Comparison of ENCODE assay signal across 21 cellular contexts in genomic region chr10:60182691-60183090, GRCh38.
DNase-seq lines count a peak whose midpoint lies in the region; ATAC-seq, FAIRE-seq and TF ChIP-seq lines count a peak whose summit lies in the region.
"Had no signal": no experiment of that assay in that cellular context is flagged by ENCODE, and none has a peak within 500 bp of the region (broad histone marks: within the 10 kb centered on the region; RNA-seq: fewer than 3 reads in every experiment).

No MANE protein-coding gene starts in this region.

- H3K27me3 ChIP-seq in K562 (ENCODE audit: control insufficient read depth in 2 of 2, insufficient read depth in 2 of 2, low read length in 2 of 2), result no peaks in the 10 kb centered on the region
- H3K27me3 ChIP-seq in thoracic aorta (replicated peaks; ENCODE audit: insufficient read depth), result no peaks in the 10 kb centered on the region
- H3K27me3 ChIP-seq: colonic mucosa, left lung, SJCRH30 had no signal

- TF ChIP-seq EP300 in K562 (IDR thresholded peaks at IDR 0.05; ENCODE audit: low read length), result no peak

- H3K36me3 ChIP-seq in HEK293 (ENCODE audit: control insufficient read depth in 2 of 2, insufficient read depth in 1 of 2, low read length in 2 of 2), result no peaks in the 10 kb centered on the region
- no peaks in the 10 kb centered on the region; the same call in 2 of the 3 replicates for H3K36me3 ChIP-seq in K562 (ENCODE audit: control insufficient read depth, insufficient read depth, low read length)
- no peaks in the 10 kb centered on the region for H3K36me3 ChIP-seq in thoracic aorta
- H3K36me3 ChIP-seq: colonic mucosa, left lung, SJCRH30 had no signal

- WGBS in K562 (ENCODE audit: insufficient coverage, low coverage, missing lambda C conversion rate), result 80% methylated on average over 1 of the region's 1 CpG

- no TSS peak for BruUV-seq in K562 (replicated peaks; lab: Mats Ljungman, UMichigan)

- no peak for TF ChIP-seq POLR2A in K562 (conservative IDR thresholded peaks at IDR 0.05)

- H4K20me1 ChIP-seq in K562 (replicated peaks; ENCODE audit: control insufficient read depth, insufficient read depth, low read length), result no peaks in the 10 kb centered on the region

- FAIRE-seq in K562 (lab: Jason Lieb, UNC), result no peak

- H3K9me3 ChIP-seq in HEK293 (ENCODE audit: control insufficient read depth, insufficient read depth, low read depth, low read length) (no peaks in the 10 kb centered on the region), K562 (replicated peaks; ENCODE audit: control insufficient read depth, insufficient read depth, low read depth, low read length) (no peaks in the 10 kb centered on the region), thoracic aorta (no peaks in the 10 kb centered on the region)
- H3K9me3 ChIP-seq: colonic mucosa, left lung, psoas muscle, SJCRH30 had no signal

- POLR2A ChIA-PET in HEK293 (lab: Yijun Ruan, JAX) (no interaction called here), K562 (lab: Yijun Ruan, JAX) (interaction anchor here (1.0 kb wide), 1 partner anchor 15 kb away, joined by 3 read pairs; no protein-coding TSS in a partner anchor)

- H2AFZ ChIP-seq in K562 (ENCODE audit: low read depth, low read length), result no peak overlapping the region

- H3K79me2 ChIP-seq in K562 (ENCODE audit: control insufficient read depth, insufficient read depth, low read length), result no peaks in the 10 kb centered on the region

- H3K4me2 ChIP-seq in K562 (ENCODE audit: insufficient read depth, low read length), result no peak overlapping the region

- peaks cover under 1% of the 10 kb centered on the region; the same call in 1 of the 2 replicates for H3K4me1 ChIP-seq in HEK293 (ENCODE audit: control insufficient read depth, insufficient read depth, low read length)
- no peaks in the 10 kb centered on the region for H3K4me1 ChIP-seq in K562 (replicated peaks in 1 of 2; ENCODE audit: control insufficient read depth in 2 of 2, insufficient read depth in 2 of 2, low read length in 2 of 2)
- peaks cover 16 to 29% of the 10 kb centered on the region in 2 donors for H3K4me1 ChIP-seq in thoracic aorta (ENCODE audit: control insufficient read depth in 1 of 2, low read depth in 2 of 2)
- H3K4me1 ChIP-seq: colonic mucosa, left lung, SJCRH30 had no signal

- no peak overlapping the region for H3K27ac ChIP-seq in HEK293 (ENCODE audit: extremely low read depth, low read depth, low read length)
- no peak overlapping the region for H3K27ac ChIP-seq in K562 (ENCODE audit: extremely low read depth, low read depth, low read length)
- H3K27ac ChIP-seq in thoracic aorta, result peak overlapping the region; percentile 64 to 71
- H3K27ac ChIP-seq in caudate nucleus (ENCODE audit: low read depth, low read length), result no peak overlapping the region
- H3K27ac ChIP-seq: colonic mucosa, HL-60, left lung, psoas muscle, SJCRH30 had no signal

- intact Hi-C loops in K562 (cut with micrococcal nuclease), result no loop called here

- ATAC-seq in K562 (peak; percentile 20; the same call in 1 of the 3 replicates), thoracic aorta (ENCODE audit: insufficient number of reproducible peaks, low FRiP score, low read depth) (no peak), GM18870 (IDR thresholded peaks at IDR 0.05; ENCODE audit: unreplicated experiment) (no peak)
- ATAC-seq: esophagus mucosa, left lung, psoas muscle had no signal

- no peaks in the 10 kb centered on the region for H3K9me1 ChIP-seq in K562 (ENCODE audit: control insufficient read depth, insufficient read depth, low read length)

- no peak overlapping the region for H3K4me3 ChIP-seq in HEK293 (ENCODE audit: low read depth, low read length)
- H3K4me3 ChIP-seq in K562, result no peak overlapping the region
- H3K4me3 ChIP-seq in foreskin fibroblast (ENCODE audit: low read depth in 1 of 2, low read length in 2 of 2), result no peak overlapping the region
- H3K4me3 ChIP-seq in thoracic aorta, result no peak overlapping the region
- H3K4me3 ChIP-seq: colonic mucosa, left lung, psoas muscle, SJCRH30 had no signal

- CTCF ChIA-PET in HEK293 (lab: Yijun Ruan, JAX) (interaction anchor here (0.5 to 0.7 kb wide), 2 partner anchors 17 to 259 kb away, joined by 3 read pairs; no protein-coding TSS in a partner anchor), K562 (lab: Yijun Ruan, JAX; ENCODE audit: low intra/inter-chr PET ratio) (no interaction called here)

- no peak overlapping the region for H3K9ac ChIP-seq in K562 (ENCODE audit: insufficient read depth in 1 of 2, low read depth in 2 of 2, low read length in 2 of 2)

- in situ Hi-C loops in K562 (cut with MboI), result no loop called here

- DNase-seq in K562 (ENCODE audit: extremely low read depth in 1 of 4, low spot score in 3 of 4) (no peak), foreskin fibroblast (peak; percentile 46 to 80), thoracic aorta (ENCODE audit: low spot score) (no peak), GM20000 (ENCODE audit: low spot score) (no peak), caudate nucleus (lab: John Stamatoyannopoulos, UW) (no peak)
- DNase-seq: activated CD4-positive, alpha-beta T cell treated with anti-CD3 and anti-CD28 coated beads, Interleukin-2, amount 10 ng/mL, durations not matched to agents 7 days and 5 days; activated T-cell treated with anti-CD3 and anti-CD28 coated beads, Interleukin-2, amount 50 U/mL, for 1 hour; C1 segment of cervical spinal cord; colonic mucosa; DMS53; KG1; left lung; naive B cell; NCI-H1417; NCI-H2227 treated with DMSO at 0.1 percent for 48 hours; psoas muscle; SJCRH30 had no signal

- TF ChIP-seq CTCF in HEK293 (tag by site-specific recombination; IDR thresholded peaks at IDR 0.05), result no peak
- TF ChIP-seq CTCF in K562 (IDR thresholded peaks at IDR 0.05 in 2 of 3, conservative IDR thresholded peaks at IDR 0.05 in 1 of 3; ENCODE audit: insufficient read depth in 2 of 3, low read depth in 1 of 3, low read length in 3 of 3), result no peak
- TF ChIP-seq CTCF in foreskin fibroblast (IDR thresholded peaks at IDR 0.05; ENCODE audit: low read depth, low read length), result no peak
- TF ChIP-seq CTCF in thoracic aorta (IDR thresholded peaks at IDR 0.05), result no peak
- no peak for TF ChIP-seq CTCF in GM20000 (IDR thresholded peaks at IDR 0.05; ENCODE audit: extremely low read depth, missing control alignments)

- TF ChIP-seq RAD21 in K562 (CRISPR knock-in tag; conservative IDR thresholded peaks at IDR 0.05 in 1 of 2, IDR thresholded peaks at IDR 0.05 in 1 of 2), result no peak

TF ChIP-seq in HEK293, 187 proteins besides CTCF, POLR2A, EP300 and RAD21 (continues in another document):
- TF ChIP-seq, protein P1, sequence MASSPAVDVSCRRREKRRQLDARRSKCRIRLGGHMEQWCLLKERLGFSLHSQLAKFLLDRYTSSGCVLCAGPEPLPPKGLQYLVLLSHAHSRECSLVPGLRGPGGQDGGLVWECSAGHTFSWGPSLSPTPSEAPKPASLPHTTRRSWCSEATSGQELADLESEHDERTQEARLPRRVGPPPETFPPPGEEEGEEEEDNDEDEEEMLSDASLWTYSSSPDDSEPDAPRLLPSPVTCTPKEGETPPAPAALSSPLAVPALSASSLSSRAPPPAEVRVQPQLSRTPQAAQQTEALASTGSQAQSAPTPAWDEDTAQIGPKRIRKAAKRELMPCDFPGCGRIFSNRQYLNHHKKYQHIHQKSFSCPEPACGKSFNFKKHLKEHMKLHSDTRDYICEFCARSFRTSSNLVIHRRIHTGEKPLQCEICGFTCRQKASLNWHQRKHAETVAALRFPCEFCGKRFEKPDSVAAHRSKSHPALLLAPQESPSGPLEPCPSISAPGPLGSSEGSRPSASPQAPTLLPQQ (tag by site-specific recombination; IDR thresholded peaks at IDR 0.05), result no peak

TF ChIP-seq in K562, 482 proteins besides CTCF, POLR2A, EP300 and RAD21 (continues in another document):
- no peak for TF ChIP-seq ZFP1 (CRISPR knock-in tag; IDR thresholded peaks at IDR 0.05)
- no peak for TF ChIP-seq EWSR1 (IDR thresholded peaks at IDR 0.05; ENCODE audit: borderline replicate concordance, low read depth, partially characterized antibody)
- no peak for TF ChIP-seq CBX1 (IDR thresholded peaks at IDR 0.05; ENCODE audit: low read depth)

Comparison
In these comparisons a context has a peak if more than half of its experiments do, and no peak if none do; other contexts are left out.
1. H3K27ac ChIP-seq: peak in thoracic aorta (2 of 2); none in HEK293 (single experiment), K562 (single experiment) and caudate nucleus (single experiment).
2. DNase-seq: peak in foreskin fibroblast (2 of 2); none in K562 (0 of 4), thoracic aorta (single experiment), GM20000 (single experiment) and caudate nucleus (0 of 61).
3. Of the 44 proteins assayed by ChIP-seq in both K562 and HEK293: peak only in K562: none; only in HEK293: PRDM10; in both: none; in neither: 43.